Comparison of ENCODE assay signal across 8 cellular contexts in the genomic region with DNA sequence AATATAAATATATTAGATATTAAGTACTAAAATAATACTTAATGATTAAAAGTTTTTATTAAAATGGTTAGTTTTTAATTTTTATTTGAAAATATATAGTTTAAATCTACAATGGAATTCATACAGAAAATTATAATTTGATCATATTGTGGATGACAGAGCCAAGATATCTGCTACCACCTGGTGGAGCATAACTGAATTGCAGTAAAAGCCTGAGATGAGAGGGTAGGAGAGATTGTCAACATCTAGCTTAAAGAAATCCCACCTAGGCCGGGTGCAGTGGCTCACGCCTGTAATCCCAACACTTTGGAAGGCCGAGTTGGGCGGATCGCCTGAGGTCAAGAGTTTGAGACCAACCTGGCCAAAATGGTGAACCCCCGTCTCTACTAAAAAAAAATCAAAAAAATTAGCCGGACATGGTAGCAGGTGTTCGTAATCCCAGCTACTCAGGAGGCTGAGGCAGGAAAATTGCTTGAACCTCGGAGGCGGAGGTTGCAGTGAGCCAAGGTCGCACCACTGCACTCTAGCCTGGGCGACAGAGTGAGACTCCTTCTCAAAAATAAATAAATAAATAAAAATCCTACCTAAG. TPM values are rescaled to one million over a fixed set of nuclear protein-coding genes. Genes with fewer than 3 reads are reported as not detected.
A peak's percentile ranks its signal among the peaks of the same experiment; 100 is the strongest.
DNase-seq lines count a peak whose midpoint lies in the region; ATAC-seq, FAIRE-seq and TF ChIP-seq lines count a peak whose summit lies in the region.

No MANE protein-coding gene starts in this region.

- FAIRE-seq in GM18507 (lab: Jason Lieb, UNC), result peak; percentile 53

- peak; percentile 62 for TF ChIP-seq CTCF in epithelial cell of proximal tubule (conservative IDR thresholded peaks at IDR 0.05; ENCODE audit: low read depth, low read length)

- ATAC-seq in HG03045 (IDR thresholded peaks at IDR 0.05; ENCODE audit: unreplicated experiment) (no peak), GM19351 (IDR thresholded peaks at IDR 0.05; ENCODE audit: unreplicated experiment) (no peak)

- DNase-seq in AML-193 (lab: John Stamatoyannopoulos, UW), result peak; percentile 62 to 78
- DNase-seq in GM18507 (ENCODE audit: extremely low spot score, insufficient read length, low read depth), result no peak
- peak; percentile 33 for DNase-seq in SKM-1 (lab: John Stamatoyannopoulos, UW; ENCODE audit: unreplicated experiment)
- no peak for DNase-seq in epithelial cell of proximal tubule (ENCODE audit: low read depth)
- DNase-seq in stimulated activated CD4-positive, alpha-beta T cell treated with anti-CD3 and anti-CD28 coated beads, Interleukin-2, amount 100 ng/mL, for 24 hours, result peak; percentile 22 to 49
- DNase-seq in NCI-H1092 treated with DMSO at 0.1 percent for 48 hours (lab: John Stamatoyannopoulos, UW), result no peak

- H3K4me3 ChIP-seq in epithelial cell of proximal tubule (ENCODE audit: low read depth, low read length), result no peak overlapping the region

RNA-seq across cellular contexts. Expression of a gene that starts 25.1 kb away (rescaled TPM):
- not detected in 2 replicates for total RNA-seq in epithelial cell of proximal tubule

Comparison
In these comparisons a context has a peak if more than half of its experiments do, and no peak if none do; other contexts are left out.
1. DNase-seq: peak in AML-193 (2 of 2), SKM-1 (single experiment) and stimulated activated CD4-positive, alpha-beta T cell treated with anti-CD3 and anti-CD28 coated beads, Interleukin-2, amount 100 ng/mL, for 24 hours (2 of 2); none in GM18507 (single experiment), epithelial cell of proximal tubule (single experiment) and NCI-H1092 treated with DMSO at 0.1 percent for 48 hours (single experiment).